ENCODE assay signal across 18 cellular contexts in genomic region chr2:1588994-1589611, GRCh38.
DNase-seq lines count a peak whose midpoint lies in the region; ATAC-seq and TF ChIP-seq lines count a peak whose summit lies in the region.
"Had no signal": no experiment of that assay in that cellular context is flagged by ENCODE, and none has a peak within 500 bp of the region (broad histone marks: within the 10 kb centered on the region; RNA-seq: fewer than 3 reads in every experiment).

No MANE protein-coding gene starts in this region.

- CTCF ChIA-PET in activated CD4-positive, alpha-beta T cell treated with anti-CD3 and anti-CD28 coated beads for 36 hours (lab: Charles Lee) = no interaction called here

- H3K27ac Mint-ChIP-seq in chondrocyte (ENCODE audit: unreplicated experiment) = peak overlapping the region; percentile 49
- H3K27ac Mint-ChIP-seq in nephron = peak overlapping the region; percentile 66 to 81 (median 73)
- no peak overlapping the region for H3K27ac Mint-ChIP-seq in activated CD4-positive, alpha-beta T cell treated with anti-CD3 and anti-CD28 coated beads for 36 hours
- H3K27ac Mint-ChIP-seq: activated naive CD4-positive, alpha-beta T cell treated with anti-CD3 and anti-CD28 coated beads for 36 hours; CD4-positive, CD25-positive, alpha-beta regulatory T cell; T-helper 1 cell treated with Interleukin-12 subunit alpha and Interleukin-12 subunit beta and Interleukin-4 antibody, amounts not matched to agents 30 μg/mL and 1 μg/mL, for 36 hours had no signal

- TF ChIP-seq CTCF in chondrocyte (IDR thresholded peaks at IDR 0.05) = peak; percentile 66
- TF ChIP-seq CTCF in nephron (IDR thresholded peaks at IDR 0.05; ENCODE audit: unreplicated experiment in 3 of 3) = peak in 2 of 3 experiments; percentile 13 to 37

- H3K4me3 Mint-ChIP-seq in chondrocyte (ENCODE audit: unreplicated experiment) = no peak overlapping the region
- no peak overlapping the region for H3K4me3 Mint-ChIP-seq in nephron
- no peak overlapping the region for H3K4me3 Mint-ChIP-seq in activated CD4-positive, alpha-beta T cell treated with anti-CD3 and anti-CD28 coated beads for 36 hours
- H3K4me3 Mint-ChIP-seq: activated naive CD4-positive, alpha-beta T cell treated with anti-CD3 and anti-CD28 coated beads for 36 hours; CD4-positive, CD25-positive, alpha-beta regulatory T cell; T-helper 1 cell treated with Interleukin-12 subunit alpha and Interleukin-12 subunit beta and Interleukin-4 antibody, amounts not matched to agents 30 μg/mL and 1 μg/mL, for 36 hours had no signal

- peak; percentile 79 for DNase-seq in Daoy (ENCODE audit: low read depth)
- peak; percentile 18 for DNase-seq in NCI-H226
- no peak for DNase-seq in chondrocyte (ENCODE audit: low spot score)
- no peak for DNase-seq in activated CD4-positive, alpha-beta T cell treated with anti-CD3 and anti-CD28 coated beads for 36 hours
- no peak for DNase-seq in SIG-M5 treated with dmso at 0.1 percent for 504 hours (lab: John Stamatoyannopoulos, UW; ENCODE audit: unreplicated experiment)
- DNase-seq: activated CD4-positive, alpha-beta T cell treated with anti-CD3 and anti-CD28 coated beads, Interleukin-2, amount 50 U/mL, for 48 hours; activated naive CD4-positive, alpha-beta T cell treated with anti-CD3 and anti-CD28 coated beads for 36 hours; CD4-positive, CD25-positive, alpha-beta regulatory T cell; colonic mucosa; GM23248; NCI-H1417 treated with DMSO at 0.1 percent for 48 hours; NCI-H524 treated with DMSO at 0.1 percent for 48 hours; nucleus accumbens had no signal

- no peaks in the 10 kb centered on the region for H3K9me3 Mint-ChIP-seq in chondrocyte (ENCODE audit: low read depth)
- no peaks in the 10 kb centered on the region for H3K9me3 Mint-ChIP-seq in nephron
- no peaks in the 10 kb centered on the region for H3K9me3 Mint-ChIP-seq in activated CD4-positive, alpha-beta T cell treated with anti-CD3 and anti-CD28 coated beads for 36 hours (ENCODE audit: low read depth)
- H3K9me3 Mint-ChIP-seq: activated naive CD4-positive, alpha-beta T cell treated with anti-CD3 and anti-CD28 coated beads for 36 hours; T-helper 1 cell treated with Interleukin-12 subunit alpha and Interleukin-12 subunit beta and Interleukin-4 antibody, amounts not matched to agents 30 μg/mL and 1 μg/mL, for 36 hours had no signal

- ATAC-seq in activated CD4-positive, alpha-beta T cell treated with anti-CD3 and anti-CD28 coated beads for 36 hours = no peak
- ATAC-seq in HG03045 (IDR thresholded peaks at IDR 0.05; ENCODE audit: unreplicated experiment) (no peak), HG02938 (IDR thresholded peaks at IDR 0.05; ENCODE audit: unreplicated experiment) (no peak)
- ATAC-seq: left lobe of liver had no signal

- no peaks in the 10 kb centered on the region for H3K36me3 Mint-ChIP-seq in chondrocyte (ENCODE audit: low read depth)
- H3K36me3 Mint-ChIP-seq in nephron (ENCODE audit: low read depth) = no peaks in the 10 kb centered on the region
- H3K36me3 Mint-ChIP-seq in activated CD4-positive, alpha-beta T cell treated with anti-CD3 and anti-CD28 coated beads for 36 hours (ENCODE audit: low read depth) = no peaks in the 10 kb centered on the region
- H3K36me3 Mint-ChIP-seq: CD4-positive, CD25-positive, alpha-beta regulatory T cell had no signal

- POLR2A ChIA-PET in activated CD4-positive, alpha-beta T cell treated with anti-CD3 and anti-CD28 coated beads for 36 hours (lab: Charles Lee) = no interaction called here

- intact Hi-C loops in activated CD4-positive, alpha-beta T cell treated with anti-CD3 and anti-CD28 coated beads for 36 hours (cut with DNase I, micrococcal nuclease) = no loop called here

- H3K27me3 Mint-ChIP-seq in chondrocyte (ENCODE audit: low read depth) (no peaks in the 10 kb centered on the region), nephron (ENCODE audit: low read depth) (peaks cover 5% of the 10 kb centered on the region)
- H3K27me3 Mint-ChIP-seq in activated CD4-positive, alpha-beta T cell treated with anti-CD3 and anti-CD28 coated beads for 36 hours = peaks cover 12% of the 10 kb centered on the region
- H3K27me3 Mint-ChIP-seq: CD4-positive, CD25-positive, alpha-beta regulatory T cell had no signal

- peaks cover 22% of the 10 kb centered on the region for H3K4me1 Mint-ChIP-seq in chondrocyte (ENCODE audit: low read depth)
- H3K4me1 Mint-ChIP-seq in nephron = peaks cover 32% of the 10 kb centered on the region
- peaks cover 2% of the 10 kb centered on the region for H3K4me1 Mint-ChIP-seq in activated CD4-positive, alpha-beta T cell treated with anti-CD3 and anti-CD28 coated beads for 36 hours

Comparison
In these comparisons a context has a peak if more than half of its experiments do, and no peak if none do; other contexts are left out.
1. DNase-seq: peak in Daoy (single experiment) and NCI-H226 (single experiment); none in chondrocyte (single experiment), activated CD4-positive, alpha-beta T cell treated with anti-CD3 and anti-CD28 coated beads for 36 hours (single experiment) and SIG-M5 treated with dmso at 0.1 percent for 504 hours (single experiment).